Comparison of ENCODE assay signal across 8 cellular contexts in the genomic region with DNA sequence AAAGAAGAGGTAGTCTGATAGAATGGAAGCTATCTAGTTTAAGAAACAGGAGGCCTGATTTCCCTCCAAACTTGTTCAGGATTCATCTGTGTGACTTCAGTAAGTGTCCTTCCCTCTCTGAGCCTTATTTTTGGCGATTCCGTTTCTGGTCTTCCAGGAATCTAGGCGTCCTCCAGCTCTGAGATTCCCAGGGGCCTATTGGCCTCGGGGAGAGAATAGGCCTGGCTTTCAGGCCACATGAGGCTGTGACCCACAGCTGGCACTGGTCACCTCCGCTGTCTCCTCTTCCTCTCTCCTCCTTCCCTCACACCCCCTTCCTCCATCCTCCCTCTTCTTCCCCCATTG.
A peak's percentile ranks its signal among the peaks of the same experiment; 100 is the strongest.
DNase-seq lines count a peak whose midpoint lies in the region; ATAC-seq and TF ChIP-seq lines count a peak whose summit lies in the region.

No MANE protein-coding gene starts in this region.

- H3K27me3 Mint-ChIP-seq in mesothelial cell of epicardium (ENCODE audit: low read depth): peaks cover 67% of the 10 kb centered on the region

- H3K9ac ChIP-seq in SK-N-SH: no peak overlapping the region; the same call in 1 of the 2 replicates
- H3K9ac ChIP-seq in colonic mucosa (ENCODE audit: low read depth in 2 of 2, low read length in 2 of 2): peak overlapping the region in 1 of 2 donors; percentile 51

- H3K4me1 ChIP-seq in SK-N-SH (ENCODE audit: control insufficient read depth in 1 of 2, insufficient read depth in 2 of 2, low read depth in 1 of 2, low read length in 1 of 2) (peaks cover 5 to 14% of the 10 kb centered on the region in 2 experiments; a peak in 2 of 4 replicates), colonic mucosa (peaks cover 4% of the 10 kb centered on the region), thoracic aorta (ENCODE audit: control insufficient read depth in 1 of 2, low read depth in 2 of 2) (peaks cover 12 to 21% of the 10 kb centered on the region in 2 donors), PC-9 (replicated peaks; ENCODE audit: insufficient read depth) (0 out of 2 replicates have a peak, but pooled peaks cover 6% of the 10 kb centered on the region)

- H3K4me3 Mint-ChIP-seq in mesothelial cell of epicardium: peak overlapping the region; percentile 67

- H3K79me2 ChIP-seq in SK-N-SH (ENCODE audit: insufficient read depth) (no peaks in the 10 kb centered on the region), PC-9 (ENCODE audit: low read depth) (no peaks in the 10 kb centered on the region)

- no peak for TF ChIP-seq EP300 in SK-N-SH (IDR thresholded peaks at IDR 0.05; ENCODE audit: borderline replicate concordance in 1 of 2, low read depth in 1 of 2, low read length in 1 of 2)

- no peaks in the 10 kb centered on the region for H4K20me1 ChIP-seq in SK-N-SH (ENCODE audit: insufficient read depth)
- no peaks in the 10 kb centered on the region for H4K20me1 ChIP-seq in PC-9 (ENCODE audit: insufficient read depth)

- BruUV-seq in PC-9 (replicated peaks; lab: Mats Ljungman, UMichigan): no TSS peak

- H3K4me1 Mint-ChIP-seq in mesothelial cell of epicardium: peaks cover 35% of the 10 kb centered on the region

- H3F3A ChIP-seq in SK-N-SH (replicated peaks; ENCODE audit: insufficient read depth) (no peaks in the 10 kb centered on the region), PC-9 (ENCODE audit: insufficient read depth, low read depth) (no peaks in the 10 kb centered on the region)

- H3K27ac Mint-ChIP-seq in mesothelial cell of epicardium: peak overlapping the region; percentile 85

- intact Hi-C loops in colonic mucosa (cut with DNase I) (no loop called here), PC-9 (cut with micrococcal nuclease; ENCODE audit: unreplicated experiment) (no loop called here)

- H3K9me3 ChIP-seq in SK-N-SH (peaks cover 13% of the 10 kb centered on the region; the same call in 1 of the 2 replicates), colonic mucosa (no peaks in the 10 kb centered on the region), thoracic aorta (peaks cover 7% of the 10 kb centered on the region), PC-9 (ENCODE audit: insufficient read depth, low read depth) (peaks cover 16% of the 10 kb centered on the region; the same call in 1 of the 2 replicates)

- TF ChIP-seq CTCF in SK-N-SH (IDR thresholded peaks at IDR 0.05) (no peak), colonic mucosa (IDR thresholded peaks at IDR 0.05) (no peak), mesothelial cell of epicardium (IDR thresholded peaks at IDR 0.05; ENCODE audit: unreplicated experiment) (no peak), thoracic aorta (IDR thresholded peaks at IDR 0.05) (no peak), PC-9 (conservative IDR thresholded peaks at IDR 0.05) (no peak)

- 0 out of 2 replicates have a peak, but pooled peaks cover 11% of the 10 kb centered on the region for H3K27me3 ChIP-seq in SK-N-SH (ENCODE audit: insufficient read depth)
- H3K27me3 ChIP-seq in colonic mucosa: no peaks in the 10 kb centered on the region
- H3K27me3 ChIP-seq in thoracic aorta (replicated peaks; ENCODE audit: insufficient read depth): no peaks in the 10 kb centered on the region
- H3K27me3 ChIP-seq in PC-9 (ENCODE audit: insufficient read depth, low read depth): no peaks in the 10 kb centered on the region

- ATAC-seq in SK-N-SH treated with all-trans-retinoic acid at 6 μM for 48 hours: no peak; the same call in 1 of the 3 replicates
- no peak for ATAC-seq in thoracic aorta (ENCODE audit: insufficient number of reproducible peaks, low FRiP score, low read depth)

- peaks cover 8% of the 10 kb centered on the region for H3K9me3 Mint-ChIP-seq in mesothelial cell of epicardium

- H3K4me2 ChIP-seq in SK-N-SH (peak overlapping the region; percentile 82), PC-9 (no peak overlapping the region)

- TF ChIP-seq RAD21 in SK-N-SH (IDR thresholded peaks at IDR 0.05; ENCODE audit: low read length): no peak

- WGBS in SK-N-SH (ENCODE audit: low lambda C conversion rate): 0% methylated on average over 5 of the region's 5 CpGs

- POLR2A ChIA-PET in SK-N-SH (lab: Yijun Ruan, JAX): no interaction called here
- POLR2A ChIA-PET in PC-9 (lab: Charles Lee; ENCODE audit: unreplicated experiment): no interaction called here

- no peaks in the 10 kb centered on the region for H3K36me3 ChIP-seq in SK-N-SH (replicated peaks in 1 of 2; ENCODE audit: control insufficient read depth in 1 of 2, insufficient read depth in 2 of 2, low read length in 1 of 2)
- no peaks in the 10 kb centered on the region for H3K36me3 ChIP-seq in colonic mucosa
- H3K36me3 ChIP-seq in thoracic aorta: no peaks in the 10 kb centered on the region
- H3K36me3 ChIP-seq in PC-9 (ENCODE audit: low read depth): no peaks in the 10 kb centered on the region

- H2AFZ ChIP-seq in SK-N-SH (ENCODE audit: low read depth): peak overlapping the region; percentile 86; the same call in 1 of the 2 replicates
- no peak overlapping the region for H2AFZ ChIP-seq in PC-9

- H3K9me2 ChIP-seq in SK-N-SH (no peaks in the 10 kb centered on the region), PC-9 (ENCODE audit: insufficient read depth) (no peaks in the 10 kb centered on the region)

- CTCF ChIA-PET in SK-N-SH (lab: Yijun Ruan, JAX): interaction anchor here (0.6 to 5.0 kb wide), 9 partner anchors 45 to 194 kb away, joined by 3 to 24 read pairs (median 3); no protein-coding TSS in a partner anchor
- CTCF ChIA-PET in PC-9 (lab: Charles Lee): no interaction called here

- H3K36me3 Mint-ChIP-seq in mesothelial cell of epicardium: no peaks in the 10 kb centered on the region

- peak overlapping the region in 1 of 2 experiments; percentile 4; a peak in 1 of 4 replicates for H3K27ac ChIP-seq in SK-N-SH (ENCODE audit: low read depth in 2 of 2, low read length in 1 of 2)
- no peak overlapping the region for H3K27ac ChIP-seq in colonic mucosa
- H3K27ac ChIP-seq in thoracic aorta: peak overlapping the region; percentile 21 to 53
- no peak overlapping the region for H3K27ac ChIP-seq in PC-9

- H3K4me3 ChIP-seq in SK-N-SH (ENCODE audit: low read depth in 2 of 2, low read length in 1 of 2) (peak overlapping the region; percentile 40 to 62), colonic mucosa (peak overlapping the region; percentile 28), thoracic aorta (peak overlapping the region; percentile 76), PC-9 (no peak overlapping the region)

- DNase-seq in SK-N-SH (no peak), colonic mucosa (no peak), mesothelial cell of epicardium (ENCODE audit: low spot score in 2 of 2, unreplicated experiment in 2 of 2) (no peak), thoracic aorta (ENCODE audit: low spot score) (no peak), AML-193 (lab: John Stamatoyannopoulos, UW) (no peak), PC-9 (no peak)
- DNase-seq in stimulated activated naive CD4-positive, alpha-beta T cell (lab: John Stamatoyannopoulos, UW): no peak

TF ChIP-seq in SK-N-SH, 30 proteins besides CTCF, POLR2A, EP300 and RAD21:
- TF ChIP-seq TCF12 (IDR thresholded peaks at IDR 0.05): no peak
- no peak for TF ChIP-seq TAF1 (IDR thresholded peaks at IDR 0.05; ENCODE audit: borderline replicate concordance, low read depth, low read length)
- TF ChIP-seq NRF1 (IDR thresholded peaks at IDR 0.05; ENCODE audit: low read depth, low read length): no peak
- TF ChIP-seq POLR2AphosphoS5 (IDR thresholded peaks at IDR 0.05; ENCODE audit: low read depth, low read length): no peak
- TF ChIP-seq, protein P1, sequence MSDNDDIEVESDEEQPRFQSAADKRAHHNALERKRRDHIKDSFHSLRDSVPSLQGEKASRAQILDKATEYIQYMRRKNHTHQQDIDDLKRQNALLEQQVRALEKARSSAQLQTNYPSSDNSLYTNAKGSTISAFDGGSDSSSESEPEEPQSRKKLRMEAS (IDR thresholded peaks at IDR 0.05; ENCODE audit: low read depth): no peak
- no peak for TF ChIP-seq RXRA (IDR thresholded peaks at IDR 0.05; ENCODE audit: borderline replicate concordance, low read depth)
- no peak for TF ChIP-seq NFIC (IDR thresholded peaks at IDR 0.05; ENCODE audit: borderline replicate concordance)
- no peak for TF ChIP-seq JUND (IDR thresholded peaks at IDR 0.05)

TF ChIP-seq in SK-N-SH treated with all-trans-retinoic acid at 6 μM for 48 hours, 23 proteins besides CTCF, POLR2A, EP300 and RAD21 (continues in another document):
- no peak for TF ChIP-seq ISL1 (CRISPR knock-in tag; IDR thresholded peaks at IDR 0.05)
- TF ChIP-seq, protein P2, sequence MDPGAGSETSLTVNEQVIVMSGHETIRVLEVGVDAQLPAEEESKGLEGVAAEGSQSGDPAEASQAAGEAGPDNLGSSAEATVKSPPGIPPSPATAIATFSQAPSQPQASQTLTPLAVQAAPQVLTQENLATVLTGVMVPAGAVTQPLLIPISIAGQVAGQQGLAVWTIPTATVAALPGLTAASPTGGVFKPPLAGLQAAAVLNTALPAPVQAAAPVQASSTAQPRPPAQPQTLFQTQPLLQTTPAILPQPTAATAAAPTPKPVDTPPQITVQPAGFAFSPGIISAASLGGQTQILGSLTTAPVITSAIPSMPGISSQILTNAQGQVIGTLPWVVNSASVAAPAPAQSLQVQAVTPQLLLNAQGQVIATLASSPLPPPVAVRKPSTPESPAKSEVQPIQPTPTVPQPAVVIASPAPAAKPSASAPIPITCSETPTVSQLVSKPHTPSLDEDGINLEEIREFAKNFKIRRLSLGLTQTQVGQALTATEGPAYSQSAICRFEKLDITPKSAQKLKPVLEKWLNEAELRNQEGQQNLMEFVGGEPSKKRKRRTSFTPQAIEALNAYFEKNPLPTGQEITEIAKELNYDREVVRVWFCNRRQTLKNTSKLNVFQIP (CRISPR knock-in tag; IDR thresholded peaks at IDR 0.05; ENCODE audit: borderline replicate concordance, low read depth): no peak
- TF ChIP-seq ZNF8 (CRISPR knock-in tag; IDR thresholded peaks at IDR 0.05): no peak
- TF ChIP-seq ZC3H10 (CRISPR knock-in tag; IDR thresholded peaks at IDR 0.05): no peak
- TF ChIP-seq, protein P3, sequence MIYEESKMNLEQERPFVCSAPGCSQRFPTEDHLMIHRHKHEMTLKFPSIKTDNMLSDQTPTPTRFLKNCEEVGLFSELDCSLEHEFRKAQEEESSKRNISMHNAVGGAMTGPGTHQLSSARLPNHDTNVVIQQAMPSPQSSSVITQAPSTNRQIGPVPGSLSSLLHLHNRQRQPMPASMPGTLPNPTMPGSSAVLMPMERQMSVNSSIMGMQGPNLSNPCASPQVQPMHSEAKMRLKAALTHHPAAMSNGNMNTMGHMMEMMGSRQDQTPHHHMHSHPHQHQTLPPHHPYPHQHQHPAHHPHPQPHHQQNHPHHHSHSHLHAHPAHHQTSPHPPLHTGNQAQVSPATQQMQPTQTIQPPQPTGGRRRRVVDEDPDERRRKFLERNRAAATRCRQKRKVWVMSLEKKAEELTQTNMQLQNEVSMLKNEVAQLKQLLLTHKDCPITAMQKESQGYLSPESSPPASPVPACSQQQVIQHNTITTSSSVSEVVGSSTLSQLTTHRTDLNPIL (CRISPR knock-in tag; IDR thresholded peaks at IDR 0.05; ENCODE audit: low read depth): no peak
- no peak for TF ChIP-seq ZNF565 (CRISPR knock-in tag; conservative IDR thresholded peaks at IDR 0.05; ENCODE audit: low read depth)
- TF ChIP-seq TOX (CRISPR knock-in tag; IDR thresholded peaks at IDR 0.05; ENCODE audit: borderline replicate concordance): no peak
- TF ChIP-seq CSDC2 (CRISPR knock-in tag; IDR thresholded peaks at IDR 0.05): no peak
- no peak for TF ChIP-seq ZFP30 (CRISPR knock-in tag; IDR thresholded peaks at IDR 0.05)
- no peak for TF ChIP-seq BACH2 (CRISPR knock-in tag; IDR thresholded peaks at IDR 0.05; ENCODE audit: borderline replicate concordance)

Comparison
In these comparisons a context has a peak if more than half of its experiments do, and no peak if none do; other contexts are left out.
1. H3K27ac ChIP-seq: peak in thoracic aorta (2 of 2); none in colonic mucosa (single experiment) and PC-9 (single experiment).